Comparison of ENCODE assay signal across 2 cellular contexts in genomic region chr21:25280061-25280460, GRCh38.
TF ChIP-seq lines count a peak whose summit lies in the region.

No MANE protein-coding gene starts in this region.

TF ChIP-seq in GM23338, 12 proteins besides CTCF, POLR2A, EP300 and RAD21:
- no peak for TF ChIP-seq ZNF114 (CRISPR knock-in tag; IDR thresholded peaks at IDR 0.05)
- no peak for TF ChIP-seq POLR2AphosphoS5 (IDR thresholded peaks at IDR 0.05; ENCODE audit: low read depth)
- no peak for TF ChIP-seq ETS1 (IDR thresholded peaks at IDR 0.05)
- TF ChIP-seq ZNF462 (CRISPR knock-in tag; IDR thresholded peaks at IDR 0.05): no peak
- no peak for TF ChIP-seq CREB1 (CRISPR knock-in tag; IDR thresholded peaks at IDR 0.05; ENCODE audit: low read depth)
- no peak for TF ChIP-seq EZH2phosphoT487 (IDR thresholded peaks at IDR 0.05; ENCODE audit: unreplicated experiment)
- no peak for TF ChIP-seq EZH2 (IDR thresholded peaks at IDR 0.05; ENCODE audit: low read depth, unreplicated experiment)
- TF ChIP-seq NANOG (IDR thresholded peaks at IDR 0.05; ENCODE audit: borderline replicate concordance): no peak
- TF ChIP-seq ZNF331 (CRISPR knock-in tag; IDR thresholded peaks at IDR 0.05; ENCODE audit: low read depth): no peak
- TF ChIP-seq JUNB (IDR thresholded peaks at IDR 0.05; ENCODE audit: unreplicated experiment): no peak
- TF ChIP-seq, protein P1, sequence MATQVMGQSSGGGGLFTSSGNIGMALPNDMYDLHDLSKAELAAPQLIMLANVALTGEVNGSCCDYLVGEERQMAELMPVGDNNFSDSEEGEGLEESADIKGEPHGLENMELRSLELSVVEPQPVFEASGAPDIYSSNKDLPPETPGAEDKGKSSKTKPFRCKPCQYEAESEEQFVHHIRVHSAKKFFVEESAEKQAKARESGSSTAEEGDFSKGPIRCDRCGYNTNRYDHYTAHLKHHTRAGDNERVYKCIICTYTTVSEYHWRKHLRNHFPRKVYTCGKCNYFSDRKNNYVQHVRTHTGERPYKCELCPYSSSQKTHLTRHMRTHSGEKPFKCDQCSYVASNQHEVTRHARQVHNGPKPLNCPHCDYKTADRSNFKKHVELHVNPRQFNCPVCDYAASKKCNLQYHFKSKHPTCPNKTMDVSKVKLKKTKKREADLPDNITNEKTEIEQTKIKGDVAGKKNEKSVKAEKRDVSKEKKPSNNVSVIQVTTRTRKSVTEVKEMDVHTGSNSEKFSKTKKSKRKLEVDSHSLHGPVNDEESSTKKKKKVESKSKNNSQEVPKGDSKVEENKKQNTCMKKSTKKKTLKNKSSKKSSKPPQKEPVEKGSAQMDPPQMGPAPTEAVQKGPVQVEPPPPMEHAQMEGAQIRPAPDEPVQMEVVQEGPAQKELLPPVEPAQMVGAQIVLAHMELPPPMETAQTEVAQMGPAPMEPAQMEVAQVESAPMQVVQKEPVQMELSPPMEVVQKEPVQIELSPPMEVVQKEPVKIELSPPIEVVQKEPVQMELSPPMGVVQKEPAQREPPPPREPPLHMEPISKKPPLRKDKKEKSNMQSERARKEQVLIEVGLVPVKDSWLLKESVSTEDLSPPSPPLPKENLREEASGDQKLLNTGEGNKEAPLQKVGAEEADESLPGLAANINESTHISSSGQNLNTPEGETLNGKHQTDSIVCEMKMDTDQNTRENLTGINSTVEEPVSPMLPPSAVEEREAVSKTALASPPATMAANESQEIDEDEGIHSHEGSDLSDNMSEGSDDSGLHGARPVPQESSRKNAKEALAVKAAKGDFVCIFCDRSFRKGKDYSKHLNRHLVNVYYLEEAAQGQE (IDR thresholded peaks at IDR 0.05; ENCODE audit: unreplicated experiment): no peak
TF ChIP-seq in GM23338: peak in this region for 0.

TF ChIP-seq in H1, 55 proteins besides CTCF, POLR2A, EP300 and RAD21:
- TF ChIP-seq, protein P2, sequence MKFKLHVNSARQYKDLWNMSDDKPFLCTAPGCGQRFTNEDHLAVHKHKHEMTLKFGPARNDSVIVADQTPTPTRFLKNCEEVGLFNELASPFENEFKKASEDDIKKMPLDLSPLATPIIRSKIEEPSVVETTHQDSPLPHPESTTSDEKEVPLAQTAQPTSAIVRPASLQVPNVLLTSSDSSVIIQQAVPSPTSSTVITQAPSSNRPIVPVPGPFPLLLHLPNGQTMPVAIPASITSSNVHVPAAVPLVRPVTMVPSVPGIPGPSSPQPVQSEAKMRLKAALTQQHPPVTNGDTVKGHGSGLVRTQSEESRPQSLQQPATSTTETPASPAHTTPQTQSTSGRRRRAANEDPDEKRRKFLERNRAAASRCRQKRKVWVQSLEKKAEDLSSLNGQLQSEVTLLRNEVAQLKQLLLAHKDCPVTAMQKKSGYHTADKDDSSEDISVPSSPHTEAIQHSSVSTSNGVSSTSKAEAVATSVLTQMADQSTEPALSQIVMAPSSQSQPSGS (IDR thresholded peaks at IDR 0.05; ENCODE audit: low read length): no peak
- no peak for TF ChIP-seq EGR1 (IDR thresholded peaks at IDR 0.05; ENCODE audit: borderline replicate concordance, low read depth, low read length)
- TF ChIP-seq SIX5 (IDR thresholded peaks at IDR 0.05; ENCODE audit: low read depth, low read length): no peak
